Comparison of ENCODE assay signal across 17 cellular contexts in the genomic region with DNA sequence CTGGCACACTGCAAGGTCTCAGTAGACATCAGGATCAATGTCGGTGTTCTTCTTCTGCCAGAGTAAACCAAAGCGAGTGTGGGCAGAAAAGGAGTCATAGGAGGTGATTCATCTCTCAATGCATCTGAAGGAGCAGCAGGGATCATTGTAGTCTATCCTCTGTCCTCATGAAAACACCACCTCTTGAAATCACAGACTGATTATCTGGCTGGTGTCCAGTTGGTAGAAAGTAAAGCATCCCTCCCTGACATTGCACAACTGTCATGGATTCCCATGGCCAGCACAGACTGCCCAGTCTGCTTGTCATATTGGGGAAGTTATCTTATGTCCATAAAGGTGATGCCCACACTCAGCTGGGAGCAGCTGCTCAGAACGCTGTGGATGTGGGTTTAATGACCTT.
A peak's percentile ranks its signal among the peaks of the same experiment; 100 is the strongest.
DNase-seq lines count a peak whose midpoint lies in the region; ATAC-seq, FAIRE-seq and TF ChIP-seq lines count a peak whose summit lies in the region.
"Had no signal": no experiment of that assay in that cellular context is flagged by ENCODE, and none has a peak within 500 bp of the region (broad histone marks: within the 10 kb centered on the region; RNA-seq: fewer than 3 reads in every experiment).

No MANE protein-coding gene starts in this region.

- H3K36me3 ChIP-seq in adipocyte (ENCODE audit: control insufficient read depth, insufficient read depth, low read length, severe bottlenecking) (no peaks in the 10 kb centered on the region), thyroid gland (no peaks in the 10 kb centered on the region)
- H3K36me3 ChIP-seq: sigmoid colon, tibial nerve had no signal

- FAIRE-seq in H54 (lab: Jason Lieb, UNC), result peak; percentile 95

- TF ChIP-seq POLR2A in H54 (IDR thresholded peaks at IDR 0.05; ENCODE audit: low read depth, low read length) (no peak), thyroid gland (IDR thresholded peaks at IDR 0.05) (no peak)

- WGBS in thyroid gland, 2 donors, result 92 to 95% methylated on average over 3 of the region's 3 CpGs
- WGBS in right cardiac atrium, result 79% methylated on average over 3 of the region's 3 CpGs

- H3K9me3 ChIP-seq in adipocyte (ENCODE audit: control insufficient read depth, low read length), result peaks cover 4% of the 10 kb centered on the region
- H3K9me3 ChIP-seq in thyroid gland, result no peaks in the 10 kb centered on the region
- no peaks in the 10 kb centered on the region for H3K9me3 ChIP-seq in right cardiac atrium (ENCODE audit: control insufficient read depth, low read length)
- H3K9me3 ChIP-seq: sigmoid colon, tibial nerve had no signal

- DNase-seq in A172 (ENCODE audit: low spot score) (peak; percentile 75), H54 (ENCODE audit: insufficient read length, low spot score) (peak; percentile 68), adipocyte (ENCODE audit: low read depth) (peak; percentile 67), foreskin keratinocyte (peak; percentile 46 to 65), thyroid gland (no peak), right cardiac atrium (no peak)
- DNase-seq: ACHN; activated CD4-positive, CD25-positive, alpha-beta regulatory T cell; activated T-cell treated with anti-CD3 and anti-CD28 coated beads, Interleukin-2, amount 50 U/mL, for 1 hour; amygdala; DND-41; NCI-H1092 treated with DMSO at 0.1 percent for 48 hours; SIG-M5; sigmoid colon had no signal

- TF ChIP-seq CTCF in foreskin keratinocyte (conservative IDR thresholded peaks at IDR 0.05) (no peak), thyroid gland (IDR thresholded peaks at IDR 0.05) (no peak)

- H3K9ac ChIP-seq in adipocyte (ENCODE audit: low read length), result peak overlapping the region; percentile 42

- no peak overlapping the region for H3K27ac ChIP-seq in foreskin keratinocyte
- H3K27ac ChIP-seq in thyroid gland, result no peak overlapping the region
- no peak overlapping the region for H3K27ac ChIP-seq in right cardiac atrium (ENCODE audit: low read length)
- H3K27ac ChIP-seq: sigmoid colon, tibial nerve had no signal

- ATAC-seq in foreskin keratinocyte, result peak; percentile 78
- ATAC-seq in HG03280 (IDR thresholded peaks at IDR 0.05; ENCODE audit: unreplicated experiment), result no peak
- no peak for ATAC-seq in right cardiac atrium
- ATAC-seq in HG03196 (IDR thresholded peaks at IDR 0.05; ENCODE audit: unreplicated experiment), result no peak

- no peaks in the 10 kb centered on the region for H3K27me3 ChIP-seq in adipocyte (replicated peaks; ENCODE audit: control insufficient read depth, insufficient read depth, low read length)
- H3K27me3 ChIP-seq in foreskin keratinocyte, result peaks cover 13% of the 10 kb centered on the region
- H3K27me3 ChIP-seq in thyroid gland, result no peaks in the 10 kb centered on the region
- no peaks in the 10 kb centered on the region for H3K27me3 ChIP-seq in right cardiac atrium (ENCODE audit: control insufficient read depth, insufficient read depth)
- H3K27me3 ChIP-seq: tibial nerve had no signal

- intact Hi-C loops in thyroid gland (cut with DNase I), result no loop called here
- intact Hi-C loops in right cardiac atrium (cut with DNase I), result no loop called here

- H3K4me3 ChIP-seq in adipocyte (ENCODE audit: low read length) (no peak overlapping the region), thyroid gland (replicated peaks in 1 of 3) (no peak overlapping the region), right cardiac atrium (ENCODE audit: low read length) (no peak overlapping the region)
- H3K4me3 ChIP-seq: sigmoid colon, tibial nerve had no signal

- H3K4me1 ChIP-seq in adipocyte (ENCODE audit: control insufficient read depth, insufficient read depth, low read length) (peaks cover 20% of the 10 kb centered on the region), foreskin keratinocyte (no peaks in the 10 kb centered on the region), thyroid gland (no peaks in the 10 kb centered on the region), right cardiac atrium (ENCODE audit: control insufficient read depth, insufficient read depth, low read length) (no peaks in the 10 kb centered on the region)
- H3K4me1 ChIP-seq: sigmoid colon, tibial nerve had no signal

Comparison
In these comparisons a context has a peak if more than half of its experiments do, and no peak if none do; other contexts are left out.
1. DNase-seq: peak in A172 (single experiment), H54 (single experiment), adipocyte (single experiment) and foreskin keratinocyte (2 of 2); none in thyroid gland (0 of 2) and right cardiac atrium (0 of 3).